20 cellular contexts compared by ENCODE assay signal in the genomic region with DNA sequence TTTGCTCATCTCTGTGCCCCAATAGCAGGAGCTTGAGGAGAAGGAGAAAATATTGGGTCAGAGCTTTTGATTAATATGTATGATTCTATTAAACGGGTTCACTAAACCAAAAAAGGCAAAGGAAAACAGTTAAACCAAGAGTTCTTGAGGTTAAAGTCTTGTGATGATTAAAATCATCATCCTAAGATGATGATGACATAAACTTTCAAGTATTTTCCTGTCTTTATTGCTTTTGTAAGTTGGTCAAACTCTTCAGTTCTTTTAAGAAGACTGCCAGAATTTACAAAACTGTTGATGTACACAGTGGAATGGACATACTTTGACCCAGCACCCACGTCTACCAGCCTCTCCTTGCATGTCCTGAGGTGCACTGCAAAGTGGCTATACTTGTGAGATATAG.
"Had no signal": no experiment of that assay in that cellular context is flagged by ENCODE, and none has a peak within 500 bp of the region (broad histone marks: within the 10 kb centered on the region; RNA-seq: fewer than 3 reads in every experiment).

No MANE protein-coding gene starts in this region.

- ATAC-seq: esophagus mucosa, foreskin keratinocyte had no signal

- FAIRE-seq: kidney, TTC549 had no signal

- H3K9me3 Mint-ChIP-seq: activated naive CD4-positive, alpha-beta T cell treated with anti-CD3 and anti-CD28 coated beads, Interleukin-2, amount 50 U/mL, for 24 hours; dendritic cell treated with granulocyte-macrophage colony-stimulating factor and Interleukin-4, amounts not matched to agents 40 ng/mL and 50 ng/mL, for 4 days; nephron; T-helper 2 cell treated with Interferon-gamma antibody and Interleukin-4, amounts not matched to agents 5 μg/mL and 100 μg/mL, for 36 hours had no signal

- H3K4me1 Mint-ChIP-seq: activated naive CD4-positive, alpha-beta T cell treated with anti-CD3 and anti-CD28 coated beads, Interleukin-2, amount 50 U/mL, for 24 hours had no signal

- H3K36me3 ChIP-seq: adrenal gland had no signal

- H3K27ac Mint-ChIP-seq: activated naive CD4-positive, alpha-beta T cell treated with anti-CD3 and anti-CD28 coated beads, Interleukin-2, amount 50 U/mL, for 24 hours; dendritic cell treated with granulocyte-macrophage colony-stimulating factor and Interleukin-4, amounts not matched to agents 40 ng/mL and 50 ng/mL, for 4 days; nephron; T-helper 2 cell treated with Interferon-gamma antibody and Interleukin-4, amounts not matched to agents 5 μg/mL and 100 μg/mL, for 36 hours had no signal

- H3K4me3 ChIP-seq: adrenal gland, lung had no signal

- H3K27me3 ChIP-seq: adrenal gland, foreskin keratinocyte had no signal

- H3K4me3 Mint-ChIP-seq: activated naive CD4-positive, alpha-beta T cell treated with anti-CD3 and anti-CD28 coated beads, Interleukin-2, amount 50 U/mL, for 24 hours; dendritic cell treated with granulocyte-macrophage colony-stimulating factor and Interleukin-4, amounts not matched to agents 40 ng/mL and 50 ng/mL, for 4 days; nephron; T-helper 2 cell treated with Interferon-gamma antibody and Interleukin-4, amounts not matched to agents 5 μg/mL and 100 μg/mL, for 36 hours had no signal

- H3K9me3 ChIP-seq: adrenal gland had no signal

- DNase-seq: activated CD4-positive, alpha-beta T cell treated with anti-CD3 and anti-CD28 coated beads, Interleukin-2, amount 50 U/mL, for 4 hours; activated gamma-delta T cell; adrenal gland; effector CD8-positive, alpha-beta T cell; hypothalamus; kidney; midbrain; posterior cingulate gyrus; stimulated activated CD4-positive, alpha-beta T cell treated with anti-CD3 and anti-CD28 coated beads, Interleukin-2, amount 100 ng/mL, for 24 hours; stimulated activated naive CD4-positive, alpha-beta T cell treated with Interleukin-2 at 50 U/mL for 16 hours; SW 1271; trophoblast cell had no signal

- H3K27me3 Mint-ChIP-seq: activated naive CD4-positive, alpha-beta T cell treated with anti-CD3 and anti-CD28 coated beads, Interleukin-2, amount 50 U/mL, for 24 hours; dendritic cell treated with granulocyte-macrophage colony-stimulating factor and Interleukin-4, amounts not matched to agents 40 ng/mL and 50 ng/mL, for 4 days had no signal

- H3K36me3 Mint-ChIP-seq: activated naive CD4-positive, alpha-beta T cell treated with anti-CD3 and anti-CD28 coated beads, Interleukin-2, amount 50 U/mL, for 24 hours had no signal

- H3K27ac ChIP-seq: foreskin keratinocyte had no signal
